Comparison of ENCODE assay signal across 1 cellular context in the genomic region with DNA sequence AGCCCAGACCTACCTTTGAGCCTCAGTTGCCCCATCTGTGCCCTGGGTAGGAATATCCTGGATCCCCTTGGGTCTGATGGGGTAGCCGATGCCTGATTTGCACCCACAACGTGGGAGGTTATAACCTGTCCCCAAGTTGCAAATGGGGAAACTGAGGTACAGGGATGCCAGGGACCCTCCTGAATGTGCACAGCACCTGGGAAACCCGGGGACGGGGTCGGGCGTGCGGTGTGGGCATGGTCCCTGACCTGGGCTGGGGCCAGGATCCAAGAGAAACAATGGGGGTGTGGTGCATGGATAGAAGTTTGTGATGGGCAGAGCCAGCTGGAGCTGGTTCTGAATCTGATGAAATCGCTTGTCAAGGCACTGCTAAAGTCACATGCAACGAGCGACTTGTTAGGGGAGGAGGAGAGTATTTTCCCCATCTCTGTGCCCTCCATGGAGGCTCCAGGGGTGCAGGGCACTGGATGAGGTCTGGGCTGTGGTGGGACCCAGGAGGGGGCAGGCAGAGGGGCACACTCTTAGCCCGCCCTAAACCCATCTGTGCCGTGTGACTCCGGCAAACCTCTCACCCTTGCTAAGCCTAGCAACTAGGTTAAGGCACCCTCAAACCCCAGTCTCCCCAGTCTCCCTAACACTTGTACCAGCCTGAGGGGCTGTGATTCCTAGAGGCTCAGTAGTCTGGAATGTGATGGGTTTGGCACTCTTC.
A peak's percentile ranks its signal among the peaks of the same experiment; 100 is the strongest.
TF ChIP-seq lines count a peak whose summit lies in the region.

No MANE protein-coding gene starts in this region.

TF ChIP-seq in HepG2, 621 proteins besides CTCF, POLR2A, EP300 and RAD21 (continued from another document and continues in another):
- TF ChIP-seq, protein P1, sequence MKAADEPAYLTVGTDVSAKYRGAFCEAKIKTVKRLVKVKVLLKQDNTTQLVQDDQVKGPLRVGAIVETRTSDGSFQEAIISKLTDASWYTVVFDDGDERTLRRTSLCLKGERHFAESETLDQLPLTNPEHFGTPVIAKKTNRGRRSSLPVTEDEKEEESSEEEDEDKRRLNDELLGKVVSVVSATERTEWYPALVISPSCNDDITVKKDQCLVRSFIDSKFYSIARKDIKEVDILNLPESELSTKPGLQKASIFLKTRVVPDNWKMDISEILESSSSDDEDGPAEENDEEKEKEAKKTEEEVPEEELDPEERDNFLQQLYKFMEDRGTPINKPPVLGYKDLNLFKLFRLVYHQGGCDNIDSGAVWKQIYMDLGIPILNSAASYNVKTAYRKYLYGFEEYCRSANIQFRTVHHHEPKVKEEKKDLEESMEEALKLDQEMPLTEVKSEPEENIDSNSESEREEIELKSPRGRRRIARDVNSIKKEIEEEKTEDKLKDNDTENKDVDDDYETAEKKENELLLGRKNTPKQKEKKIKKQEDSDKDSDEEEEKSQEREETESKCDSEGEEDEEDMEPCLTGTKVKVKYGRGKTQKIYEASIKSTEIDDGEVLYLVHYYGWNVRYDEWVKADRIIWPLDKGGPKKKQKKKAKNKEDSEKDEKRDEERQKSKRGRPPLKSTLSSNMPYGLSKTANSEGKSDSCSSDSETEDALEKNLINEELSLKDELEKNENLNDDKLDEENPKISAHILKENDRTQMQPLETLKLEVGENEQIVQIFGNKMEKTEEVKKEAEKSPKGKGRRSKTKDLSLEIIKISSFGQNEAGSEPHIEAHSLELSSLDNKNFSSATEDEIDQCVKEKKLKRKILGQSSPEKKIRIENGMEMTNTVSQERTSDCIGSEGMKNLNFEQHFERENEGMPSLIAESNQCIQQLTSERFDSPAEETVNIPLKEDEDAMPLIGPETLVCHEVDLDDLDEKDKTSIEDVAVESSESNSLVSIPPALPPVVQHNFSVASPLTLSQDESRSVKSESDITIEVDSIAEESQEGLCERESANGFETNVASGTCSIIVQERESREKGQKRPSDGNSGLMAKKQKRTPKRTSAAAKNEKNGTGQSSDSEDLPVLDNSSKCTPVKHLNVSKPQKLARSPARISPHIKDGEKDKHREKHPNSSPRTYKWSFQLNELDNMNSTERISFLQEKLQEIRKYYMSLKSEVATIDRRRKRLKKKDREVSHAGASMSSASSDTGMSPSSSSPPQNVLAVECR (CRISPR knock-in tag; IDR thresholded peaks at IDR 0.05; ENCODE audit: borderline replicate concordance) = no peak
- TF ChIP-seq JUNB (CRISPR knock-in tag; IDR thresholded peaks at IDR 0.05; ENCODE audit: borderline replicate concordance) (no peak), NFIC (IDR thresholded peaks at IDR 0.05; ENCODE audit: low read length) (no peak), SIN3B (IDR thresholded peaks at IDR 0.05; ENCODE audit: low read length) (no peak), AGO2 (optimal IDR thresholded peaks at IDR 0.05; ENCODE audit: low read depth, low read length) (peak; percentile 87), ZNF749 (CRISPR knock-in tag; IDR thresholded peaks at IDR 0.05; ENCODE audit: borderline replicate concordance) (no peak), KLF9 (CRISPR knock-in tag; IDR thresholded peaks at IDR 0.05; ENCODE audit: low read depth) (no peak), EEA1 (CRISPR knock-in tag; IDR thresholded peaks at IDR 0.05; ENCODE audit: borderline replicate concordance) (no peak), SMYD3 (CRISPR knock-in tag; IDR thresholded peaks at IDR 0.05) (0 out of 2 replicates have a peak, but pooled peaks have one; percentile 42), ATF7-NPFF (CRISPR knock-in tag; IDR thresholded peaks at IDR 0.05; ENCODE audit: low read depth) (no peak), NCOR1 (IDR thresholded peaks at IDR 0.05; ENCODE audit: borderline replicate concordance, low read length) (no peak), PCBP2 (optimal IDR thresholded peaks at IDR 0.05; ENCODE audit: low read depth, low read length, poor library complexity, severe bottlenecking) (no peak), PHB2 (IDR thresholded peaks at IDR 0.05; ENCODE audit: partially characterized antibody) (no peak), ZKSCAN8 (CRISPR knock-in tag; IDR thresholded peaks at IDR 0.05; ENCODE audit: borderline replicate concordance) (no peak), ZNF550 (CRISPR knock-in tag; IDR thresholded peaks at IDR 0.05; ENCODE audit: borderline replicate concordance) (no peak), ZNF264 (CRISPR knock-in tag; IDR thresholded peaks at IDR 0.05) (no peak), ZNF709 (CRISPR knock-in tag; IDR thresholded peaks at IDR 0.05) (no peak), TAF15 (IDR thresholded peaks at IDR 0.05; ENCODE audit: low read depth, low read length, poor library complexity, severe bottlenecking) (no peak), ZNF891 (CRISPR knock-in tag; IDR thresholded peaks at IDR 0.05) (no peak), ZBTB7A (CRISPR knock-in tag; IDR thresholded peaks at IDR 0.05) (no peak), PHF8 (CRISPR knock-in tag; IDR thresholded peaks at IDR 0.05) (no peak), PAF1 (CRISPR knock-in tag; IDR thresholded peaks at IDR 0.05) (peak; percentile 80), ZNF24 (IDR thresholded peaks at IDR 0.05) (no peak), CBX5 (CRISPR knock-in tag; IDR thresholded peaks at IDR 0.05; ENCODE audit: borderline replicate concordance) (no peak), ZNF468 (CRISPR knock-in tag; IDR thresholded peaks at IDR 0.05) (no peak), TCF7L2 (IDR thresholded peaks at IDR 0.05; ENCODE audit: low read depth, low read length) (no peak), ZNF430 (CRISPR knock-in tag; IDR thresholded peaks at IDR 0.05) (0 out of 2 replicates have a peak, but pooled peaks have one; percentile 41), ZFP36L1 (CRISPR knock-in tag; IDR thresholded peaks at IDR 0.05) (no peak), ZNF33B (CRISPR knock-in tag; IDR thresholded peaks at IDR 0.05) (no peak), GTF2F1 (IDR thresholded peaks at IDR 0.05; ENCODE audit: low read length) (no peak), CHD2 (IDR thresholded peaks at IDR 0.05; ENCODE audit: low read depth, low read length) (no peak), NCOA1 (CRISPR knock-in tag; IDR thresholded peaks at IDR 0.05) (no peak), ZNF616 (CRISPR knock-in tag; IDR thresholded peaks at IDR 0.05; ENCODE audit: low read depth) (no peak), TBX2 (CRISPR knock-in tag; IDR thresholded peaks at IDR 0.05; ENCODE audit: borderline replicate concordance) (no peak), ZNF260 (CRISPR knock-in tag; IDR thresholded peaks at IDR 0.05; ENCODE audit: borderline replicate concordance, low read depth) (no peak), ZNF850 (CRISPR knock-in tag; conservative IDR thresholded peaks at IDR 0.05) (no peak), ARID2 (CRISPR knock-in tag; IDR thresholded peaks at IDR 0.05; ENCODE audit: borderline replicate concordance) (peak; percentile 30; the same call in 1 of the 2 replicates), SNRNP70 (IDR thresholded peaks at IDR 0.05; ENCODE audit: low read depth, low read length) (no peak), CHD4 (IDR thresholded peaks at IDR 0.05; ENCODE audit: borderline replicate concordance, low read length) (no peak), NONO (IDR thresholded peaks at IDR 0.05) (no peak), NONO (CRISPR knock-in tag; conservative IDR thresholded peaks at IDR 0.05) (no peak), SRSF9 (IDR thresholded peaks at IDR 0.05; ENCODE audit: borderline replicate concordance, insufficient read depth, low read depth, low read length, poor library complexity, severe bottlenecking) (no peak), ZEB1 (IDR thresholded peaks at IDR 0.05; ENCODE audit: insufficient replicate concordance, low read depth) (no peak), RNF2 (conservative IDR thresholded peaks at IDR 0.05; ENCODE audit: low read depth) (no peak), ZNF543 (CRISPR knock-in tag; IDR thresholded peaks at IDR 0.05) (no peak), RAD51 (IDR thresholded peaks at IDR 0.05; ENCODE audit: borderline replicate concordance) (no peak), POLR2G (IDR thresholded peaks at IDR 0.05; ENCODE audit: low read depth, low read length) (peak; percentile 78), STAG1 (CRISPR knock-in tag; IDR thresholded peaks at IDR 0.05) (no peak), RFXAP (CRISPR knock-in tag; IDR thresholded peaks at IDR 0.05; ENCODE audit: borderline replicate concordance) (no peak), ISL2 (CRISPR knock-in tag; IDR thresholded peaks at IDR 0.05) (no peak), NRL (CRISPR knock-in tag; IDR thresholded peaks at IDR 0.05; ENCODE audit: borderline replicate concordance) (no peak), DNMT1 (CRISPR knock-in tag; IDR thresholded peaks at IDR 0.05) (no peak), ZNF30 (CRISPR knock-in tag; IDR thresholded peaks at IDR 0.05) (no peak), ZNF552 (CRISPR knock-in tag; IDR thresholded peaks at IDR 0.05; ENCODE audit: borderline replicate concordance) (no peak)
- TF ChIP-seq, protein P2, sequence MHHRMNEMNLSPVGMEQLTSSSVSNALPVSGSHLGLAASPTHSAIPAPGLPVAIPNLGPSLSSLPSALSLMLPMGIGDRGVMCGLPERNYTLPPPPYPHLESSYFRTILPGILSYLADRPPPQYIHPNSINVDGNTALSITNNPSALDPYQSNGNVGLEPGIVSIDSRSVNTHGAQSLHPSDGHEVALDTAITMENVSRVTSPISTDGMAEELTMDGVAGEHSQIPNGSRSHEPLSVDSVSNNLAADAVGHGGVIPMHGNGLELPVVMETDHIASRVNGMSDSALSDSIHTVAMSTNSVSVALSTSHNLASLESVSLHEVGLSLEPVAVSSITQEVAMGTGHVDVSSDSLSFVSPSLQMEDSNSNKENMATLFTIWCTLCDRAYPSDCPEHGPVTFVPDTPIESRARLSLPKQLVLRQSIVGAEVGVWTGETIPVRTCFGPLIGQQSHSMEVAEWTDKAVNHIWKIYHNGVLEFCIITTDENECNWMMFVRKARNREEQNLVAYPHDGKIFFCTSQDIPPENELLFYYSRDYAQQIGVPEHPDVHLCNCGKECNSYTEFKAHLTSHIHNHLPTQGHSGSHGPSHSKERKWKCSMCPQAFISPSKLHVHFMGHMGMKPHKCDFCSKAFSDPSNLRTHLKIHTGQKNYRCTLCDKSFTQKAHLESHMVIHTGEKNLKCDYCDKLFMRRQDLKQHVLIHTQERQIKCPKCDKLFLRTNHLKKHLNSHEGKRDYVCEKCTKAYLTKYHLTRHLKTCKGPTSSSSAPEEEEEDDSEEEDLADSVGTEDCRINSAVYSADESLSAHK (CRISPR knock-in tag; IDR thresholded peaks at IDR 0.05; ENCODE audit: borderline replicate concordance) = no peak
- TF ChIP-seq, protein P3, sequence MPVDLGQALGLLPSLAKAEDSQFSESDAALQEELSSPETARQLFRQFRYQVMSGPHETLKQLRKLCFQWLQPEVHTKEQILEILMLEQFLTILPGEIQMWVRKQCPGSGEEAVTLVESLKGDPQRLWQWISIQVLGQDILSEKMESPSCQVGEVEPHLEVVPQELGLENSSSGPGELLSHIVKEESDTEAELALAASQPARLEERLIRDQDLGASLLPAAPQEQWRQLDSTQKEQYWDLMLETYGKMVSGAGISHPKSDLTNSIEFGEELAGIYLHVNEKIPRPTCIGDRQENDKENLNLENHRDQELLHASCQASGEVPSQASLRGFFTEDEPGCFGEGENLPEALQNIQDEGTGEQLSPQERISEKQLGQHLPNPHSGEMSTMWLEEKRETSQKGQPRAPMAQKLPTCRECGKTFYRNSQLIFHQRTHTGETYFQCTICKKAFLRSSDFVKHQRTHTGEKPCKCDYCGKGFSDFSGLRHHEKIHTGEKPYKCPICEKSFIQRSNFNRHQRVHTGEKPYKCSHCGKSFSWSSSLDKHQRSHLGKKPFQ (CRISPR knock-in tag; IDR thresholded peaks at IDR 0.05; ENCODE audit: insufficient replicate concordance) = no peak
- TF ChIP-seq, protein P4, sequence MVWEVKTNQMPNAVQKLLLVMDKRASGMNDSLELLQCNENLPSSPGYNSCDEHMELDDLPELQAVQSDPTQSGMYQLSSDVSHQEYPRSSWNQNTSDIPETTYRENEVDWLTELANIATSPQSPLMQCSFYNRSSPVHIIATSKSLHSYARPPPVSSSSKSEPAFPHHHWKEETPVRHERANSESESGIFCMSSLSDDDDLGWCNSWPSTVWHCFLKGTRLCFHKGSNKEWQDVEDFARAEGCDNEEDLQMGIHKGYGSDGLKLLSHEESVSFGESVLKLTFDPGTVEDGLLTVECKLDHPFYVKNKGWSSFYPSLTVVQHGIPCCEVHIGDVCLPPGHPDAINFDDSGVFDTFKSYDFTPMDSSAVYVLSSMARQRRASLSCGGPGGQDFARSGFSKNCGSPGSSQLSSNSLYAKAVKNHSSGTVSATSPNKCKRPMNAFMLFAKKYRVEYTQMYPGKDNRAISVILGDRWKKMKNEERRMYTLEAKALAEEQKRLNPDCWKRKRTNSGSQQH (CRISPR knock-in tag; IDR thresholded peaks at IDR 0.05; ENCODE audit: low read depth) = no peak
- TF ChIP-seq, protein P5, sequence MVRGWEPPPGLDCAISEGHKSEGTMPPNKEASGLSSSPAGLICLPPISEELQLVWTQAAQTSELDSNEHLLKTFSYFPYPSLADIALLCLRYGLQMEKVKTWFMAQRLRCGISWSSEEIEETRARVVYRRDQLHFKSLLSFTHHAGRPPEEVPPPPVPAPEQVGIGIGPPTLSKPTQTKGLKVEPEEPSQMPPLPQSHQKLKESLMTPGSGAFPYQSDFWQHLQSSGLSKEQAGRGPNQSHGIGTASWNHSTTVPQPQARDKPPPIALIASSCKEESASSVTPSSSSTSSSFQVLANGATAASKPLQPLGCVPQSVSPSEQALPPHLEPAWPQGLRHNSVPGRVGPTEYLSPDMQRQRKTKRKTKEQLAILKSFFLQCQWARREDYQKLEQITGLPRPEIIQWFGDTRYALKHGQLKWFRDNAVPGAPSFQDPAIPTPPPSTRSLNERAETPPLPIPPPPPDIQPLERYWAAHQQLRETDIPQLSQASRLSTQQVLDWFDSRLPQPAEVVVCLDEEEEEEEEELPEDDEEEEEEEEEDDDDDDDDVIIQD (CRISPR knock-in tag; IDR thresholded peaks at IDR 0.05; ENCODE audit: low read depth) = no peak
- TF ChIP-seq, protein P6, sequence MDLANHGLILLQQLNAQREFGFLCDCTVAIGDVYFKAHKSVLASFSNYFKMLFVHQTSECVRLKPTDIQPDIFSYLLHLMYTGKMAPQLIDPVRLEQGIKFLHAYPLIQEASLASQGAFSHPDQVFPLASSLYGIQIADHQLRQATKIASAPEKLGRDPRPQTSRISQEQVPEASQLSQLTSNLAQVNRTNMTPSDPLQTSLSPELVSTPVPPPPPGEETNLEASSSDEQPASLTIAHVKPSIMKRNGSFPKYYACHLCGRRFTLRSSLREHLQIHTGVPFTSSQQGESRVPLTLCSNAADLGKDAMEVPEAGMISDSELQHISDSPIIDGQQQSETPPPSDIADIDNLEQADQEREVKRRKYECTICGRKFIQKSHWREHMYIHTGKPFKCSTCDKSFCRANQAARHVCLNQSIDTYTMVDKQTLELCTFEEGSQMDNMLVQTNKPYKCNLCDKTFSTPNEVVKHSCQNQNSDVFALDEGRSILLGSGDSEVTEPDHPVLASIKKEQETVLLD (CRISPR knock-in tag; IDR thresholded peaks at IDR 0.05; ENCODE audit: low read depth) = no peak
- TF ChIP-seq, protein P7, sequence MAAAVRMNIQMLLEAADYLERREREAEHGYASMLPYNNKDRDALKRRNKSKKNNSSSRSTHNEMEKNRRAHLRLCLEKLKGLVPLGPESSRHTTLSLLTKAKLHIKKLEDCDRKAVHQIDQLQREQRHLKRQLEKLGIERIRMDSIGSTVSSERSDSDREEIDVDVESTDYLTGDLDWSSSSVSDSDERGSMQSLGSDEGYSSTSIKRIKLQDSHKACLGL (CRISPR knock-in tag; IDR thresholded peaks at IDR 0.05) = no peak
- TF ChIP-seq, protein P8, sequence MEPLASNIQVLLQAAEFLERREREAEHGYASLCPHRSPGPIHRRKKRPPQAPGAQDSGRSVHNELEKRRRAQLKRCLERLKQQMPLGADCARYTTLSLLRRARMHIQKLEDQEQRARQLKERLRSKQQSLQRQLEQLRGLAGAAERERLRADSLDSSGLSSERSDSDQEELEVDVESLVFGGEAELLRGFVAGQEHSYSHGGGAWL (CRISPR knock-in tag; IDR thresholded peaks at IDR 0.05) = no peak
